In the genomic region with DNA sequence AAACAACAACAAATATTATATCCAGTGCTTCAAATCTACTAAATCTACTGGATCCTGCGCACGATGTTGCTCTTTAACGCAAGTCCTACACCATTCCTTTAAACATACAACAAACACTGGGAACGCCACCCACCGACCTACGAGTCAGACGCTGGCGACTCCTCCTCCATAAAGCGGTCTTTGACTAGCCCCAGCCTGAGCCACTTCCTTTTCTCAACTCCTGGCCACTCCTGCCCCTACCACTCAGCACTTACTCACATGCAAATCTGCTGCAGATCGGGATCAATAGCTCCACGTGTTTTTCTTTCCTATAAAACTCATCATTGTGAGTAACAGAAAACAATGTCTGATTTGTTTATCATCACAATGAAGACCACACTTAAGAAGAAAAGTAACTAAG, we compare ENCODE assay signal across 16 cellular contexts. TPM values are rescaled to one million over a fixed set of nuclear protein-coding genes. Genes with fewer than 3 reads are reported as not detected.
DNase-seq lines count a peak whose midpoint lies in the region; ATAC-seq, FAIRE-seq and TF ChIP-seq lines count a peak whose summit lies in the region.
"Had no signal": no experiment of that assay in that cellular context is flagged by ENCODE, and none has a peak within 500 bp of the region (broad histone marks: within the 10 kb centered on the region; RNA-seq: fewer than 3 reads in every experiment).

No MANE protein-coding gene starts in this region.

- peak overlapping the region; percentile 24 for H3K4me2 ChIP-seq in astrocyte (ENCODE audit: low read length)

- no peaks in the 10 kb centered on the region for H3K27me3 ChIP-seq in astrocyte (ENCODE audit: insufficient read depth, low read length)
- H3K27me3 ChIP-seq: suprapubic skin had no signal

- no peaks in the 10 kb centered on the region for H3K9me3 ChIP-seq in astrocyte (ENCODE audit: insufficient read depth, low read depth, low read length)
- H3K9me3 ChIP-seq: psoas muscle, suprapubic skin had no signal

- peak overlapping the region; percentile 18 for H3K9ac ChIP-seq in astrocyte (ENCODE audit: low read length)

- H3K36me3 Mint-ChIP-seq in astrocyte (ENCODE audit: low read depth, unreplicated experiment): peaks cover 18% of the 10 kb centered on the region

- H3K4me3 Mint-ChIP-seq in astrocyte (ENCODE audit: unreplicated experiment): peak overlapping the region; percentile 7
- H3K4me3 Mint-ChIP-seq: activated B cell treated with CpG ODN at 0.5 μM for 24 hours had no signal

- H3K4me1 ChIP-seq in astrocyte (ENCODE audit: insufficient read depth, low read length): peaks cover 20% of the 10 kb centered on the region
- H3K4me1 ChIP-seq: psoas muscle, suprapubic skin had no signal

- peak overlapping the region; percentile 42 for H3K27ac Mint-ChIP-seq in astrocyte (ENCODE audit: unreplicated experiment)
- H3K27ac Mint-ChIP-seq: activated B cell treated with CpG ODN at 0.5 μM for 24 hours had no signal

- FAIRE-seq in astrocyte (lab: Jason Lieb, UNC): no peak
- FAIRE-seq: colon had no signal

- no peaks in the 10 kb centered on the region for H3K9me3 Mint-ChIP-seq in astrocyte (ENCODE audit: unreplicated experiment)
- H3K9me3 Mint-ChIP-seq: activated B cell treated with CpG ODN at 0.5 μM for 24 hours had no signal

- peak; percentile 45 for DNase-seq in COLO829 (ENCODE audit: low spot score)
- peak; percentile 44 for DNase-seq in HPDE6-E6E7 (ENCODE audit: extremely low spot score)
- DNase-seq in astrocyte (ENCODE audit: low read depth): peak; percentile 43
- DNase-seq in iPS-NIHi11 (ENCODE audit: low spot score): peak; percentile 40
- DNase-seq in NCI-H226: no peak
- DNase-seq in DMS53 (lab: John Stamatoyannopoulos, UW): no peak
- DNase-seq: activated B cell treated with CpG ODN at 0.5 μM for 24 hours, DMS79, left colon, NCI-H1048, psoas muscle had no signal

- no peak for ATAC-seq in GM18861 (IDR thresholded peaks at IDR 0.05; ENCODE audit: unreplicated experiment)
- ATAC-seq in activated CD4-positive, CD25-positive, alpha-beta regulatory T cell treated with anti-CD3 and anti-CD28 coated beads, Interleukin-2, amount 50 U/mL, for 24 hours: no peak
- ATAC-seq: esophagus mucosa, left colon, psoas muscle had no signal

- no peaks in the 10 kb centered on the region for H3K27me3 Mint-ChIP-seq in astrocyte (ENCODE audit: low read depth, unreplicated experiment)
- H3K27me3 Mint-ChIP-seq: activated B cell treated with CpG ODN at 0.5 μM for 24 hours had no signal

- no peak overlapping the region for H2AFZ ChIP-seq in astrocyte (ENCODE audit: low read depth, low read length)

- H3K4me1 Mint-ChIP-seq in astrocyte (ENCODE audit: low read depth, unreplicated experiment): peaks cover 17% of the 10 kb centered on the region
- H3K4me1 Mint-ChIP-seq: activated B cell treated with CpG ODN at 0.5 μM for 24 hours had no signal

- peaks cover 4% of the 10 kb centered on the region for H4K20me1 ChIP-seq in astrocyte (ENCODE audit: insufficient read depth, low read length)

- no peak for TF ChIP-seq CTCF in astrocyte (IDR thresholded peaks at IDR 0.05; ENCODE audit: insufficient read depth, low read depth, low read length)

- no peaks in the 10 kb centered on the region for H3K79me2 ChIP-seq in astrocyte (ENCODE audit: insufficient read depth, low read length)

- H3K4me3 ChIP-seq in astrocyte (ENCODE audit: insufficient read depth, low read depth, low read length): no peak overlapping the region
- H3K4me3 ChIP-seq: psoas muscle, suprapubic skin had no signal

- no peak overlapping the region for H3K27ac ChIP-seq in astrocyte (ENCODE audit: low read depth, low read length)
- H3K27ac ChIP-seq: psoas muscle, suprapubic skin had no signal

- peaks cover 5% of the 10 kb centered on the region for H3K36me3 ChIP-seq in astrocyte (ENCODE audit: insufficient read depth, low read length)

RNA-seq across cellular contexts. Expression of a gene that starts 32.8 kb away (rescaled TPM):
- total RNA-seq in astrocyte: 22.5 and 29.1 TPM in 2 replicates

Comparison
In these comparisons a context has a peak if more than half of its experiments do, and no peak if none do; other contexts are left out.
1. DNase-seq: peak in COLO829 (single experiment), HPDE6-E6E7 (single experiment), astrocyte (single experiment) and iPS-NIHi11 (single experiment); none in NCI-H226 (single experiment) and DMS53 (single experiment).